In the genomic region with DNA sequence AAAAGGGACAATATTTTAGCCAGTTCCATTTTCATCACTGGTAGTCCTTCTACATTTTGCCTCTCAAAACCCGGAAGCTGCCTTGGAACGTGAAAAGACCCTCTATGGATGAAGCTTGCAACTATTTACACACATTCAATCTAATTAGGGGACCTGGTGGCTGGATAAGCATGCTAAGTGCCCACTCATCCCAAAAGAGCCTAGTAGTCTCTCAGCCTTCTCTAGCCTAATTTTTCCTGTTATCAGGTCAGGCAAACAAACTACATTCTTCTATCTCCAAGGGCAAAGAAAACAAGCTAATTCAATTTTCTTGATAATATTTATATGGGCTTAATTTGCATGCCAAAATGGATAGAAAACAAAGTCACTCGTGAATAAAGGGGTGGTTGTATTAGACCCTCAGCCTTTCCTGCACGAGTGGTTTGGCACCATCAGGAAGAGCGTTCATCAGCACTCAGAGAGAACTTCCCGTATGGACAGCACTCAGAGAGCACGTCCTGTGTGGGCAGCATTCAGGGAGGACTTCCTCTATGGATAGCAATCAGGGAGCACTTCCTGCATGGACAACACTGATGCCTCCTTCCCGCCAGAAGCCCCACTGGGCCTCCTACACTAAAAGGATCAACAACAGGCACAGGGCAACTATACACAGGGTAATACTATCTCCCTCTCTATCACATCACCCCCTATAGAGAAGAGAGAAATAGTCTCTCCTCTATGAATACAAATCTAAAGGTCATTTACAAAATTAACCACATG, we compare ENCODE assay signal across 12 cellular contexts.
DNase-seq lines count a peak whose midpoint lies in the region; ATAC-seq and TF ChIP-seq lines count a peak whose summit lies in the region.
"Had no signal": no experiment of that assay in that cellular context is flagged by ENCODE, and none has a peak within 500 bp of the region (broad histone marks: within the 10 kb centered on the region; RNA-seq: fewer than 3 reads in every experiment).

No MANE protein-coding gene starts in this region.

- peak overlapping the region; percentile 21 for H3K4me3 Mint-ChIP-seq in endodermal cell
- H3K4me3 Mint-ChIP-seq: CD8-positive, alpha-beta T cell; stimulated activated memory B cell treated with anti-CD40 and anti-IgM and Interleukin-4, amounts not matched to agents 10 μg/mL and 1 μg/mL and 100 μg/mL, for 72 hours had no signal

- H3K9me3 ChIP-seq in endodermal cell (ENCODE audit: control insufficient read depth, low read length) (no peaks in the 10 kb centered on the region), muscle layer of duodenum (ENCODE audit: control insufficient read depth in 1 of 2, low read length in 2 of 2) (no peaks in the 10 kb centered on the region)
- H3K9me3 ChIP-seq: body of pancreas had no signal

- H3K27me3 ChIP-seq in endodermal cell (ENCODE audit: control insufficient read depth, insufficient read depth, low read length, poor library complexity, severe bottlenecking) = no peaks in the 10 kb centered on the region
- no peaks in the 10 kb centered on the region for H3K27me3 ChIP-seq in muscle layer of duodenum (ENCODE audit: low read depth, low read length)
- H3K27me3 ChIP-seq: body of pancreas had no signal

- DNase-seq in CD1c-positive myeloid dendritic cell (ENCODE audit: extremely low spot score) (peak; percentile 77), NCI-H2029 treated with DMSO at 0.1 percent for 48 hours (lab: John Stamatoyannopoulos, UW) (peak; percentile 81), endodermal cell (no peak), HPDE6-E6E7 (ENCODE audit: extremely low spot score) (no peak)
- DNase-seq in activated effector memory CD4-positive, alpha-beta T cell treated with Interleukin-2 at 50 U/mL for 16 hours = no peak
- DNase-seq: body of pancreas; CD8-positive, alpha-beta T cell had no signal

- peak overlapping the region; percentile 11 for H3K27ac Mint-ChIP-seq in endodermal cell
- H3K27ac Mint-ChIP-seq: CD8-positive, alpha-beta T cell; stimulated activated memory B cell treated with anti-CD40 and anti-IgM and Interleukin-4, amounts not matched to agents 10 μg/mL and 1 μg/mL and 100 μg/mL, for 72 hours had no signal

- 58 to 78% methylated on average over 7 to 8 of the region's 8 CpGs for WGBS in endodermal cell (ENCODE audit: insufficient coverage in 1 of 2, insufficient read length in 1 of 2), 2 experiments

- H3K4me3 ChIP-seq in endodermal cell (ENCODE audit: low read length) = peak overlapping the region; percentile 51
- no peak overlapping the region for H3K4me3 ChIP-seq in muscle layer of duodenum (ENCODE audit: low read depth in 1 of 2, low read length in 2 of 2)
- H3K4me3 ChIP-seq: body of pancreas had no signal

- H3K36me3 Mint-ChIP-seq in endodermal cell (ENCODE audit: low read depth) = peaks cover 4% of the 10 kb centered on the region

- no peak for ATAC-seq in GM21723 (IDR thresholded peaks at IDR 0.05; ENCODE audit: unreplicated experiment)
- ATAC-seq in HG02870 (IDR thresholded peaks at IDR 0.05; ENCODE audit: unreplicated experiment) = no peak
- ATAC-seq: body of pancreas; CD8-positive, alpha-beta T cell; HCT116; stimulated activated memory B cell treated with anti-CD40 and anti-IgM and Interleukin-4, amounts not matched to agents 10 μg/mL and 1 μg/mL and 100 μg/mL, for 72 hours had no signal

- no peak overlapping the region for H3K27ac ChIP-seq in endodermal cell (ENCODE audit: low read depth, low read length)
- H3K27ac ChIP-seq in muscle layer of duodenum (ENCODE audit: low read length) = peak overlapping the region; percentile 40
- H3K27ac ChIP-seq: body of pancreas had no signal

- no peak for TF ChIP-seq CTCF in endodermal cell (conservative IDR thresholded peaks at IDR 0.05)

- H3K9ac ChIP-seq in endodermal cell (ENCODE audit: extremely low read depth, low read length, poor library complexity, severe bottlenecking) = no peak overlapping the region

- H3K9me3 Mint-ChIP-seq in endodermal cell = no peaks in the 10 kb centered on the region
- H3K9me3 Mint-ChIP-seq: CD8-positive, alpha-beta T cell; stimulated activated memory B cell treated with anti-CD40 and anti-IgM and Interleukin-4, amounts not matched to agents 10 μg/mL and 1 μg/mL and 100 μg/mL, for 72 hours had no signal

- H3K27me3 Mint-ChIP-seq in endodermal cell (ENCODE audit: insufficient read depth) = no peaks in the 10 kb centered on the region
- H3K27me3 Mint-ChIP-seq: stimulated activated memory B cell treated with anti-CD40 and anti-IgM and Interleukin-4, amounts not matched to agents 10 μg/mL and 1 μg/mL and 100 μg/mL, for 72 hours had no signal

- peaks cover 29% of the 10 kb centered on the region for H3K4me1 ChIP-seq in endodermal cell (ENCODE audit: control insufficient read depth, insufficient read depth, low read length)
- peaks cover 24 to 84% of the 10 kb centered on the region in 2 donors for H3K4me1 ChIP-seq in muscle layer of duodenum (ENCODE audit: control insufficient read depth in 1 of 2, insufficient read depth in 2 of 2, low read length in 2 of 2)

- H3K36me3 ChIP-seq in endodermal cell (ENCODE audit: control insufficient read depth, insufficient read depth, low read length) = peaks cover 5% of the 10 kb centered on the region
- no peaks in the 10 kb centered on the region for H3K36me3 ChIP-seq in muscle layer of duodenum (ENCODE audit: control insufficient read depth in 1 of 2, insufficient read depth in 2 of 2, low read length in 2 of 2)

- peaks cover 74% of the 10 kb centered on the region for H3K4me1 Mint-ChIP-seq in endodermal cell

Comparison
In these comparisons a context has a peak if more than half of its experiments do, and no peak if none do; other contexts are left out.
1. DNase-seq: peak in CD1c-positive myeloid dendritic cell (single experiment) and NCI-H2029 treated with DMSO at 0.1 percent for 48 hours (single experiment); none in endodermal cell (single experiment), activated effector memory CD4-positive, alpha-beta T cell treated with Interleukin-2 at 50 U/mL for 16 hours (single experiment) and HPDE6-E6E7 (single experiment).